In the genomic region with DNA sequence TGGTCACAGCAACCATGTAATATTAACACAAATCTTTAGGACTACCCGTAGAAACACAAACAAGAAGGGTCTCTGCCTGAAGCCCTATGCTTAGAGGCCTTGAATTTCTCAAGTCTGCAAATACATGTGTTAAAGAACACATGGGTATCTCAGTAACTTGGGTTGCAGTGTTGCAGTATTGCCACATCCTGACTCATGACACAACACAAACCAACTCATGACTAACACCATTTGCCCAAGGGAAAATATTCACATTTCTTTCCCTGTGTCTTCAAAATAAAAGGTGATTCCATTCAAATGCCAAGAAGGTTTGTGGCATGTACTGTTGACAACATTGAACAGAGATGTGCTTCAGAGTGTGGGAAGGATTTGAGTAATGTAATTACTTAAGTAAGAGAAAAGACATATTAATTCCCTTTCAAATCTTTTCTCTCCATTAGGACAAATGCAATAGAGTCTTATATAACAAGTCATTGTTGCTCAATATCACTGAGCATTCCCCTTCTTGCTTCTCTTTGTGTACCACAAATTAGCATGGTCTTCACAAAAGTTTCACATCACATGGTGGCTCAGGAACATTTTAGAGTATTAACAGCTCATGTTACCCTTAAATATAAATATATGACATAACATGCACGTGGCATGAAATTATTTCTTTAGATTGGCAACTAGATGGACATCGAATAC, we compare ENCODE assay signal across 17 cellular contexts.
A peak's percentile ranks its signal among the peaks of the same experiment; 100 is the strongest.
DNase-seq lines count a peak whose midpoint lies in the region; ATAC-seq and TF ChIP-seq lines count a peak whose summit lies in the region.
"Had no signal": no experiment of that assay in that cellular context is flagged by ENCODE, and none has a peak within 500 bp of the region (broad histone marks: within the 10 kb centered on the region; RNA-seq: fewer than 3 reads in every experiment).

No MANE protein-coding gene starts in this region.

- DNase-seq in GM04503 (ENCODE audit: low read depth) (peak; percentile 0), PC-3 (peak; percentile 88), choroid plexus epithelial cell (ENCODE audit: low read depth) (peak; percentile 81), kidney tubule cell (ENCODE audit: low spot score) (peak; percentile 86), KBM-7 (no peak), left lung (no peak)
- DNase-seq in stimulated activated CD8-positive, alpha-beta memory T cell treated with anti-CD3 and anti-CD28 coated beads, Interleukin-4, amount 100 ng/mL, for 48 hours = no peak
- DNase-seq: activated CD4-positive, CD25-positive, alpha-beta regulatory T cell treated with anti-CD3 and anti-CD28 coated beads, Interleukin-2, amount 50 U/mL, for 72 hours; activated T-cell treated with anti-CD3 and anti-CD28 coated beads, Interleukin-2, amount 50 U/mL, for 1 hour; aorta; CD4-positive, CD25-positive, alpha-beta regulatory T cell; MV-4-11; naive B cell; NCI-H526; right cardiac atrium had no signal

- TF ChIP-seq CTCF in PC-3 (conservative IDR thresholded peaks at IDR 0.05; ENCODE audit: low read depth, low read length) (no peak), choroid plexus epithelial cell (conservative IDR thresholded peaks at IDR 0.05; ENCODE audit: low read depth, low read length) (no peak), left lung (IDR thresholded peaks at IDR 0.05) (no peak)

- H3K9ac ChIP-seq in PC-3 (ENCODE audit: low read length) = no peak overlapping the region

- H3K27ac ChIP-seq in PC-3 (ENCODE audit: low read length) = peak overlapping the region; percentile 79
- no peak overlapping the region for H3K27ac ChIP-seq in left lung
- H3K27ac ChIP-seq: SK-N-MC had no signal

- no peaks in the 10 kb centered on the region for H3K79me2 ChIP-seq in PC-3 (ENCODE audit: low read length)

- peaks cover 4% of the 10 kb centered on the region for H3F3A ChIP-seq in PC-3 (ENCODE audit: low read length, unreplicated experiment)

- intact Hi-C loops in PC-3 (cut with micrococcal nuclease) = no loop called here
- intact Hi-C loops in left lung (cut with DNase I) = no loop called here

- H3K4me2 ChIP-seq in PC-3 (ENCODE audit: low read length) = peak overlapping the region; percentile 51

- H4K20me1 ChIP-seq in PC-3 (ENCODE audit: low read length) = no peaks in the 10 kb centered on the region

- no peaks in the 10 kb centered on the region for H3K9me3 ChIP-seq in PC-3 (ENCODE audit: low read length)
- H3K9me3 ChIP-seq in left lung = peaks cover 0 to 2% of the 10 kb centered on the region in 2 donors

- POLR2A ChIA-PET in PC-3 (lab: Charles Lee; ENCODE audit: unreplicated experiment) = no interaction called here

- in situ Hi-C loops in KBM-7 (cut with MboI; ENCODE audit: low pct_unique_long_range_greater_than_20kb, low sequenced_read_pairs) = no loop called here

- no peaks in the 10 kb centered on the region for H3K9me2 ChIP-seq in PC-3 (replicated peaks; ENCODE audit: low read length)

- H3K4me1 ChIP-seq in PC-3 (ENCODE audit: insufficient read depth, low read length) (peaks cover 21% of the 10 kb centered on the region), left lung (no peaks in the 10 kb centered on the region)

- no TSS peak for BruUV-seq in PC-3 (replicated peaks; lab: Mats Ljungman, UMichigan)

- H3K27me3 ChIP-seq in PC-3 (ENCODE audit: low read length) (no peaks in the 10 kb centered on the region), left lung (no peaks in the 10 kb centered on the region)

- H2AFZ ChIP-seq in PC-3 (ENCODE audit: low read length) = no peak overlapping the region

- CTCF ChIA-PET in PC-3 (lab: Charles Lee) = no interaction called here

- H3K36me3 ChIP-seq in PC-3 (ENCODE audit: low read depth, low read length) (no peaks in the 10 kb centered on the region), left lung (no peaks in the 10 kb centered on the region)

- no peak overlapping the region for H3K4me3 ChIP-seq in PC-3 (ENCODE audit: low read length)
- H3K4me3 ChIP-seq in choroid plexus epithelial cell (ENCODE audit: low read depth, low read length) = no peak overlapping the region
- H3K4me3 ChIP-seq in left lung = no peak overlapping the region
- H3K4me3 ChIP-seq: SK-N-MC had no signal

- peak; percentile 84 for ATAC-seq in PC-3
- no peak for ATAC-seq in left lung
- no peak for ATAC-seq in GM19351 (IDR thresholded peaks at IDR 0.05; ENCODE audit: unreplicated experiment)
- ATAC-seq: right cardiac atrium had no signal

Comparison
In these comparisons a context has a peak if more than half of its experiments do, and no peak if none do; other contexts are left out.
1. DNase-seq: peak in GM04503 (single experiment), PC-3 (single experiment), choroid plexus epithelial cell (single experiment) and kidney tubule cell (single experiment); none in KBM-7 (single experiment), left lung (0 of 2) and stimulated activated CD8-positive, alpha-beta memory T cell treated with anti-CD3 and anti-CD28 coated beads, Interleukin-4, amount 100 ng/mL, for 48 hours (single experiment).